ENCODE assay signal across 11 cellular contexts in genomic region chr15:31344266-31344665, GRCh38. TPM values are rescaled to one million over a fixed set of nuclear protein-coding genes. Genes with fewer than 3 reads are reported as not detected.
DNase-seq lines count a peak whose midpoint lies in the region; ATAC-seq, FAIRE-seq and TF ChIP-seq lines count a peak whose summit lies in the region.
"Had no signal": no experiment of that assay in that cellular context is flagged by ENCODE, and none has a peak within 500 bp of the region (broad histone marks: within the 10 kb centered on the region; RNA-seq: fewer than 3 reads in every experiment).

No MANE protein-coding gene starts in this region.

- peaks cover 84% of the 10 kb centered on the region for H3K4me1 Mint-ChIP-seq in activated CD8-positive, alpha-beta T cell treated with anti-CD3 and anti-CD28 coated beads for 36 hours (ENCODE audit: low read depth)

- DNase-seq in GM12892 (ENCODE audit: insufficient read length) (no peak), right atrium auricular region (ENCODE audit: low spot score) (no peak), spleen (peak; percentile 75)
- no peak for DNase-seq in activated CD8-positive, alpha-beta T cell treated with anti-CD3 and anti-CD28 coated beads for 36 hours
- DNase-seq: DMS153, NCI-H526 had no signal

- no peaks in the 10 kb centered on the region for H3K27me3 Mint-ChIP-seq in activated CD8-positive, alpha-beta T cell treated with anti-CD3 and anti-CD28 coated beads for 36 hours

- H3K9me3 ChIP-seq in right atrium auricular region (no peaks in the 10 kb centered on the region), spleen (no peaks in the 10 kb centered on the region)

- H3K27ac ChIP-seq in right atrium auricular region (peak overlapping the region; percentile 55 to 96), spleen (peak overlapping the region in 7 of 8 donors; percentile 80 to 100 (median 96))

- peak; percentile 58 for FAIRE-seq in GM12892 (lab: Jason Lieb, UNC)
- FAIRE-seq: GM18507 had no signal

- H3K4me1 ChIP-seq in right atrium auricular region: peaks cover 0 to 100% of the 10 kb centered on the region in 2 donors
- H3K4me1 ChIP-seq in spleen: peaks cover 33 to 100% (median 100%) of the 10 kb centered on the region in 6 donors

- H3K4me3 ChIP-seq in right atrium auricular region (no peak overlapping the region), spleen (no peak overlapping the region)

- intact Hi-C loops in activated CD8-positive, alpha-beta T cell treated with anti-CD3 and anti-CD28 coated beads for 36 hours (cut with micrococcal nuclease): no loop called here
- intact Hi-C loops in spleen (cut with DNase I; ENCODE audit: low total_unique reads): no loop called here

- no peak for ATAC-seq in activated CD8-positive, alpha-beta T cell treated with anti-CD3 and anti-CD28 coated beads for 36 hours
- ATAC-seq in HG02852 (IDR thresholded peaks at IDR 0.05; ENCODE audit: unreplicated experiment) (no peak), GM18519 (IDR thresholded peaks at IDR 0.05; ENCODE audit: low FRiP score, unreplicated experiment) (no peak), HG02610 (IDR thresholded peaks at IDR 0.05; ENCODE audit: unreplicated experiment) (no peak), HG03280 (IDR thresholded peaks at IDR 0.05; ENCODE audit: unreplicated experiment) (no peak)

- CTCF ChIA-PET in activated CD8-positive, alpha-beta T cell treated with anti-CD3 and anti-CD28 coated beads for 36 hours (lab: Charles Lee): interaction anchor here (0.7 to 6.4 kb wide), 5 partner anchors 12 to 130 kb away, joined by 3 to 47 read pairs (median 3); no protein-coding TSS in a partner anchor

- no peaks in the 10 kb centered on the region for H3K9me3 Mint-ChIP-seq in activated CD8-positive, alpha-beta T cell treated with anti-CD3 and anti-CD28 coated beads for 36 hours

- peaks cover 8% of the 10 kb centered on the region for H3K36me3 ChIP-seq in right atrium auricular region
- peaks cover 0 to 49% (median 4%) of the 10 kb centered on the region in 6 donors for H3K36me3 ChIP-seq in spleen

- TF ChIP-seq POLR2A in GM12892 (IDR thresholded peaks at IDR 0.05; ENCODE audit: low read depth, low read length) (no peak), spleen (IDR thresholded peaks at IDR 0.05) (no peak)

- peak overlapping the region; percentile 99 for H3K27ac Mint-ChIP-seq in activated CD8-positive, alpha-beta T cell treated with anti-CD3 and anti-CD28 coated beads for 36 hours

- POLR2A ChIA-PET in activated CD8-positive, alpha-beta T cell treated with anti-CD3 and anti-CD28 coated beads for 36 hours (lab: Charles Lee): interaction anchor here (1.3 to 17.4 kb wide), 4 partner anchors 15 to 91 kb away, joined by 4 to 444 read pairs (median 53); no protein-coding TSS in a partner anchor

- peaks cover 51% of the 10 kb centered on the region for H3K36me3 Mint-ChIP-seq in activated CD8-positive, alpha-beta T cell treated with anti-CD3 and anti-CD28 coated beads for 36 hours (ENCODE audit: low read depth)

- 75 to 92% (median 87%) methylated on average over 1 to 4 of the region's 4 CpGs for WGBS in spleen, 5 donors

- no peaks in the 10 kb centered on the region for H3K27me3 ChIP-seq in right atrium auricular region
- H3K27me3 ChIP-seq in spleen (replicated peaks in 1 of 7): no peaks in the 10 kb centered on the region

- peak overlapping the region; percentile 90 for H3K4me3 Mint-ChIP-seq in activated CD8-positive, alpha-beta T cell treated with anti-CD3 and anti-CD28 coated beads for 36 hours

- no peak for TF ChIP-seq CTCF in activated CD8-positive, alpha-beta T cell treated with anti-CD3 and anti-CD28 coated beads for 36 hours (IDR thresholded peaks at IDR 0.05)
- TF ChIP-seq CTCF in right atrium auricular region (IDR thresholded peaks at IDR 0.05) (no peak), spleen (IDR thresholded peaks at IDR 0.05 in 8 of 11, conservative IDR thresholded peaks at IDR 0.05 in 3 of 11) (no peak)

RNA-seq across cellular contexts. Expression of gene KLF13, which starts 17.6 kb away (rescaled TPM):
- 39.1 TPM for polyA plus RNA-seq in GM12892 (2012; ENCODE audit: missing spikeins)
- 100 to 1,000 TPM; 163 to 175 TPM for total RNA-seq in activated CD8-positive, alpha-beta T cell treated with anti-CD3 and anti-CD28 coated beads for 36 hours
- total RNA-seq in right atrium auricular region (10 to 100 TPM; 52.8 to 54.6 TPM), spleen (100 to 1,000 TPM in 1 of 7 donors, 10 to 100 TPM in 6; 71.6 to 111 (median 85.8) TPM)
- 10 to 100 TPM; 21.8 to 43.3 (median 43.1) TPM for polyA plus RNA-seq in spleen
